ENCODE assay signal across 24 cellular contexts in genomic region chr12:88303335-88303734, GRCh38.
"Had no signal": no experiment of that assay in that cellular context is flagged by ENCODE, and none has a peak within 500 bp of the region (broad histone marks: within the 10 kb centered on the region; RNA-seq: fewer than 3 reads in every experiment).

No MANE protein-coding gene starts in this region.

- H3K9me3 ChIP-seq: SK-N-SH had no signal

- H3K4me3 ChIP-seq: MG63 had no signal

- H3K27me3 ChIP-seq: MG63 had no signal

- H3K36me3 Mint-ChIP-seq: T-cell had no signal

- H3K27me3 Mint-ChIP-seq: T-cell had no signal

- H3K4me1 Mint-ChIP-seq: T-cell had no signal

- H3K4me3 Mint-ChIP-seq: T-cell; T-helper 1 cell treated with Interleukin-12 subunit alpha and Interleukin-12 subunit beta and Interleukin-4 antibody, amounts not matched to agents 30 μg/mL and 1 μg/mL, for 36 hours had no signal

- ATAC-seq: HepG2, Panc1, PC-3, Right ventricle myocardium inferior, T-cell had no signal

- H3K9me3 Mint-ChIP-seq: T-helper 1 cell treated with Interleukin-12 subunit alpha and Interleukin-12 subunit beta and Interleukin-4 antibody, amounts not matched to agents 30 μg/mL and 1 μg/mL, for 36 hours had no signal

- H3K36me3 ChIP-seq: MG63 had no signal

- H3K27ac Mint-ChIP-seq: T-cell; T-helper 1 cell treated with Interleukin-12 subunit alpha and Interleukin-12 subunit beta and Interleukin-4 antibody, amounts not matched to agents 30 μg/mL and 1 μg/mL, for 36 hours had no signal

- DNase-seq: KBM-7; MG63; NCI-H1092; NCI-H1105 treated with DMSO at 0.1 percent for 48 hours; NCI-H1417 treated with DMSO at 0.1 percent for 48 hours; NCI-H146; NCI-H1694 treated with DMSO at 0.1 percent for 48 hours; NCI-H1930; NCI-H2171 treated with DMSO at 0.1 percent for 48 hours; NCI-H345; NCI-H446 treated with DMSO at 0.1 percent for 48 hours; NCI-H510A treated with DMSO at 0.1 percent for 48 hours; NCI-H526; NCI-H748 treated with DMSO at 0.1 percent for 48 hours; NK-92 treated with Interleukin-12 subunit alpha and Interleukin-12 subunit beta, amount 100 ng/mL, for 24 hours; PC-3; SIG-M5; SK-N-SH; SW 1271; T-cell had no signal
